In genomic region chr22:27130949-27131745, GRCh38 we compare ENCODE assay signal across 19 cellular contexts.
DNase-seq lines count a peak whose midpoint lies in the region; ATAC-seq, FAIRE-seq and TF ChIP-seq lines count a peak whose summit lies in the region.
"Had no signal": no experiment of that assay in that cellular context is flagged by ENCODE, and none has a peak within 500 bp of the region (broad histone marks: within the 10 kb centered on the region; RNA-seq: fewer than 3 reads in every experiment).

No MANE protein-coding gene starts in this region.

- no peaks in the 10 kb centered on the region for H3K79me2 ChIP-seq in SK-N-SH (ENCODE audit: insufficient read depth)

- TF ChIP-seq CTCF in SK-N-SH (IDR thresholded peaks at IDR 0.05) (no peak), RWPE1 (conservative IDR thresholded peaks at IDR 0.05; ENCODE audit: low read depth) (no peak)

- H3F3A ChIP-seq in SK-N-SH (replicated peaks; ENCODE audit: insufficient read depth) = no peaks in the 10 kb centered on the region

- no peaks in the 10 kb centered on the region; a peak in 1 of 4 replicates for H3K4me1 ChIP-seq in SK-N-SH (ENCODE audit: control insufficient read depth in 1 of 2, insufficient read depth in 2 of 2, low read depth in 1 of 2, low read length in 1 of 2)

- no peaks in the 10 kb centered on the region for H3K36me3 Mint-ChIP-seq in dendritic cell treated with granulocyte-macrophage colony-stimulating factor and Interleukin-4, amounts not matched to agents 40 ng/mL and 50 ng/mL, for 4 days (ENCODE audit: low read depth)

- H3K4me2 ChIP-seq in SK-N-SH = no peak overlapping the region
- H3K4me2 ChIP-seq: KMS-11 had no signal

- H3K9me3 ChIP-seq in SK-N-SH = no peaks in the 10 kb centered on the region

- CTCF ChIA-PET in SK-N-SH (lab: Yijun Ruan, JAX) (interaction anchor here (1.1 kb wide), 1 partner anchor 199 kb away, joined by 5 read pairs; no protein-coding TSS in a partner anchor), RWPE1 (lab: Yijun Ruan, JAX) (no interaction called here)

- ATAC-seq in SK-N-SH treated with all-trans-retinoic acid at 6 μM for 48 hours (no peak), HG03442 (IDR thresholded peaks at IDR 0.05; ENCODE audit: unreplicated experiment) (no peak), GM18870 (IDR thresholded peaks at IDR 0.05; ENCODE audit: unreplicated experiment) (no peak)

- no peaks in the 10 kb centered on the region for H4K20me1 ChIP-seq in SK-N-SH (ENCODE audit: insufficient read depth)

- no peak overlapping the region for H3K4me3 ChIP-seq in SK-N-SH (ENCODE audit: low read depth in 2 of 2, low read length in 1 of 2)

- no peak overlapping the region for H3K9ac ChIP-seq in SK-N-SH
- H3K9ac ChIP-seq: KMS-11 had no signal

- WGBS in SK-N-SH (ENCODE audit: low lambda C conversion rate) = 47% methylated on average over 8 of the region's 8 CpGs

- POLR2A ChIA-PET in SK-N-SH (lab: Yijun Ruan, JAX) = no interaction called here
- POLR2A ChIA-PET in RWPE1 (lab: Yijun Ruan, JAX; ENCODE audit: low non-redundant PET) = no interaction called here

- H3K9me2 ChIP-seq in SK-N-SH = no peaks in the 10 kb centered on the region

- H3K27ac Mint-ChIP-seq in dendritic cell treated with granulocyte-macrophage colony-stimulating factor and Interleukin-4, amounts not matched to agents 40 ng/mL and 50 ng/mL, for 4 days = peak overlapping the region; percentile 88
- H3K27ac Mint-ChIP-seq: HFFc6 had no signal

- DNase-seq in SK-N-SH = no peak
- no peak for DNase-seq in RWPE1 (ENCODE audit: low spot score)
- no peak for DNase-seq in urothelium cell line (ENCODE audit: low spot score)
- DNase-seq in COLO829 (ENCODE audit: low spot score) = no peak
- DNase-seq: 8988T, GDM1, HFFc6, MM.1S, NCI-H1417, NCI-H1930, NCI-H510A treated with DMSO at 0.1 percent for 48 hours, SIG-M5 had no signal

- no peaks in the 10 kb centered on the region for H3K27me3 ChIP-seq in SK-N-SH (ENCODE audit: insufficient read depth)

- no peak overlapping the region for H3K4me3 Mint-ChIP-seq in dendritic cell treated with granulocyte-macrophage colony-stimulating factor and Interleukin-4, amounts not matched to agents 40 ng/mL and 50 ng/mL, for 4 days
- H3K4me3 Mint-ChIP-seq: HFFc6 had no signal

- TF ChIP-seq RAD21 in SK-N-SH (IDR thresholded peaks at IDR 0.05; ENCODE audit: low read length) = no peak

- H2AFZ ChIP-seq in SK-N-SH (ENCODE audit: low read depth) = no peak overlapping the region

- no peaks in the 10 kb centered on the region for H3K36me3 ChIP-seq in SK-N-SH (replicated peaks in 1 of 2; ENCODE audit: control insufficient read depth in 1 of 2, insufficient read depth in 2 of 2, low read length in 1 of 2)

- TF ChIP-seq EP300 in SK-N-SH (IDR thresholded peaks at IDR 0.05; ENCODE audit: borderline replicate concordance in 1 of 2, low read depth in 1 of 2, low read length in 1 of 2) = no peak

- H3K27ac ChIP-seq in SK-N-SH (ENCODE audit: low read depth in 2 of 2, low read length in 1 of 2) = no peak overlapping the region
- H3K27ac ChIP-seq in RWPE1 = peak overlapping the region; percentile 28; the same call in 1 of the 2 replicates
- H3K27ac ChIP-seq: C4-2B, KMS-11 had no signal

- intact Hi-C loops in dendritic cell treated with granulocyte-macrophage colony-stimulating factor and Interleukin-4, amounts not matched to agents 40 ng/mL and 50 ng/mL, for 4 days (cut with micrococcal nuclease) = no loop called here

- peaks cover under 1% of the 10 kb centered on the region for H3K9me3 Mint-ChIP-seq in dendritic cell treated with granulocyte-macrophage colony-stimulating factor and Interleukin-4, amounts not matched to agents 40 ng/mL and 50 ng/mL, for 4 days

- H3K4me1 Mint-ChIP-seq in dendritic cell treated with granulocyte-macrophage colony-stimulating factor and Interleukin-4, amounts not matched to agents 40 ng/mL and 50 ng/mL, for 4 days (ENCODE audit: low read depth) = peaks cover 84% of the 10 kb centered on the region

- no peaks in the 10 kb centered on the region for H3K27me3 Mint-ChIP-seq in dendritic cell treated with granulocyte-macrophage colony-stimulating factor and Interleukin-4, amounts not matched to agents 40 ng/mL and 50 ng/mL, for 4 days

- peak; percentile 95 for FAIRE-seq in urothelium cell line (lab: Jason Lieb, UNC)
- FAIRE-seq: GM12892 had no signal

TF ChIP-seq in SK-N-SH treated with all-trans-retinoic acid at 6 μM for 48 hours, 23 proteins besides CTCF, POLR2A, EP300 and RAD21 (continues in another document):
- TF ChIP-seq ZNF70 (CRISPR knock-in tag; IDR thresholded peaks at IDR 0.05) = peak; percentile 74
- no peak for TF ChIP-seq TOX (CRISPR knock-in tag; IDR thresholded peaks at IDR 0.05; ENCODE audit: borderline replicate concordance)
- peak; percentile 36; the same call in 1 of the 2 replicates for TF ChIP-seq ISL1 (CRISPR knock-in tag; IDR thresholded peaks at IDR 0.05)
- no peak for TF ChIP-seq BACH2 (CRISPR knock-in tag; IDR thresholded peaks at IDR 0.05; ENCODE audit: borderline replicate concordance)
- TF ChIP-seq, protein P1, sequence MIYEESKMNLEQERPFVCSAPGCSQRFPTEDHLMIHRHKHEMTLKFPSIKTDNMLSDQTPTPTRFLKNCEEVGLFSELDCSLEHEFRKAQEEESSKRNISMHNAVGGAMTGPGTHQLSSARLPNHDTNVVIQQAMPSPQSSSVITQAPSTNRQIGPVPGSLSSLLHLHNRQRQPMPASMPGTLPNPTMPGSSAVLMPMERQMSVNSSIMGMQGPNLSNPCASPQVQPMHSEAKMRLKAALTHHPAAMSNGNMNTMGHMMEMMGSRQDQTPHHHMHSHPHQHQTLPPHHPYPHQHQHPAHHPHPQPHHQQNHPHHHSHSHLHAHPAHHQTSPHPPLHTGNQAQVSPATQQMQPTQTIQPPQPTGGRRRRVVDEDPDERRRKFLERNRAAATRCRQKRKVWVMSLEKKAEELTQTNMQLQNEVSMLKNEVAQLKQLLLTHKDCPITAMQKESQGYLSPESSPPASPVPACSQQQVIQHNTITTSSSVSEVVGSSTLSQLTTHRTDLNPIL (CRISPR knock-in tag; IDR thresholded peaks at IDR 0.05; ENCODE audit: low read depth) = peak; percentile 65; the same call in 1 of the 2 replicates
- TF ChIP-seq ZNF8 (CRISPR knock-in tag; IDR thresholded peaks at IDR 0.05) = no peak
- no peak for TF ChIP-seq RARB (CRISPR knock-in tag; IDR thresholded peaks at IDR 0.05)
- TF ChIP-seq SNAI2 (CRISPR knock-in tag; IDR thresholded peaks at IDR 0.05) = no peak
- TF ChIP-seq ZC3H10 (CRISPR knock-in tag; IDR thresholded peaks at IDR 0.05) = no peak

TF ChIP-seq in SK-N-SH, 30 proteins besides CTCF, POLR2A, EP300 and RAD21:
- TF ChIP-seq GABPA (IDR thresholded peaks at IDR 0.05; ENCODE audit: low read depth) (no peak), NRF1 (IDR thresholded peaks at IDR 0.05; ENCODE audit: low read depth, low read length) (no peak), MXI1 (IDR thresholded peaks at IDR 0.05; ENCODE audit: low read depth, low read length) (no peak), IRF3 (IDR thresholded peaks at IDR 0.05; ENCODE audit: low read depth, low read length) (no peak), RFX5 (IDR thresholded peaks at IDR 0.05; ENCODE audit: low read length) (no peak), TAF1 (IDR thresholded peaks at IDR 0.05; ENCODE audit: borderline replicate concordance, low read depth, low read length) (no peak)
TF ChIP-seq in SK-N-SH: peak in this region for 0.
